ENCODE assay signal across 1 cellular context in the genomic region with DNA sequence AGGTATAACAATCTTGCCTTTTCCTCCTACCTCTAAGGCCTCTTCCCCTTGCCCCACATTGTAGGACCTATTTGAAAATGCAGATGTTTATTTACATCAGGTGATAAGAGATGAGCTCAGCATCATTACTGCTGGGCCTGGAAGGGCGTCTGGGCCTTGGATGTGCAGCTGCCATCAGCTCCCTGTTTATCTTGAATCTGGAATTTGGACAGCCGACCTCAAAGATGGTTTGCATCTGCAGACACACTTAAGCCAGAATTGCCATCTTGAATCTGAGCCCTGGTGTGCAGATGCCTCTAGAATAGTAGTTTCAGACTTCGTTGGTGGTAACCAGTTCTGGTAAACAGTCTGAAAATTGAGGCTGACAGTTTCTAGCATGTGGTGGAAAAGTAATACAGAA.
TF ChIP-seq lines count a peak whose summit lies in the region.

No MANE protein-coding gene starts in this region.

TF ChIP-seq in IMR-90, 13 proteins besides CTCF, POLR2A, EP300 and RAD21:
- TF ChIP-seq, protein P1, sequence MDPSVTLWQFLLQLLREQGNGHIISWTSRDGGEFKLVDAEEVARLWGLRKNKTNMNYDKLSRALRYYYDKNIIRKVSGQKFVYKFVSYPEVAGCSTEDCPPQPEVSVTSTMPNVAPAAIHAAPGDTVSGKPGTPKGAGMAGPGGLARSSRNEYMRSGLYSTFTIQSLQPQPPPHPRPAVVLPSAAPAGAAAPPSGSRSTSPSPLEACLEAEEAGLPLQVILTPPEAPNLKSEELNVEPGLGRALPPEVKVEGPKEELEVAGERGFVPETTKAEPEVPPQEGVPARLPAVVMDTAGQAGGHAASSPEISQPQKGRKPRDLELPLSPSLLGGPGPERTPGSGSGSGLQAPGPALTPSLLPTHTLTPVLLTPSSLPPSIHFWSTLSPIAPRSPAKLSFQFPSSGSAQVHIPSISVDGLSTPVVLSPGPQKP (IDR thresholded peaks at IDR 0.05; ENCODE audit: borderline replicate concordance, low read depth, low read length): no peak
- TF ChIP-seq USF2 (IDR thresholded peaks at IDR 0.05; ENCODE audit: low read depth, low read length) (no peak), BHLHE40 (IDR thresholded peaks at IDR 0.05; ENCODE audit: low read depth, low read length) (no peak), MAZ (IDR thresholded peaks at IDR 0.05; ENCODE audit: borderline replicate concordance, low read depth, low read length) (no peak), CEBPB (IDR thresholded peaks at IDR 0.05; ENCODE audit: low read depth, low read length) (no peak), RCOR1 (IDR thresholded peaks at IDR 0.05; ENCODE audit: insufficient replicate concordance, low read length) (no peak), CHD1 (IDR thresholded peaks at IDR 0.05; ENCODE audit: low read depth, low read length) (no peak), SMC3 (IDR thresholded peaks at IDR 0.05; ENCODE audit: low read depth, low read length) (no peak), MAFK (IDR thresholded peaks at IDR 0.05; ENCODE audit: low read depth, low read length) (no peak), NFE2L2 (IDR thresholded peaks at IDR 0.05; ENCODE audit: low read depth, low read length) (no peak), RFX5 (IDR thresholded peaks at IDR 0.05; ENCODE audit: low read depth, low read length) (no peak), MXI1 (IDR thresholded peaks at IDR 0.05; ENCODE audit: borderline replicate concordance, low read depth, low read length) (no peak), FOS (IDR thresholded peaks at IDR 0.05; ENCODE audit: low read depth, low read length) (no peak)
TF ChIP-seq in IMR-90: peak in this region for 0.
